In genomic region chr21:38733973-38734546, GRCh38 we compare ENCODE assay signal across 8 cellular contexts.
DNase-seq lines count a peak whose midpoint lies in the region; ATAC-seq and TF ChIP-seq lines count a peak whose summit lies in the region.

No MANE protein-coding gene starts in this region.

- H3K9me3 Mint-ChIP-seq in T-helper 1 cell treated with Interleukin-12 subunit alpha and Interleukin-12 subunit beta and Interleukin-4 antibody, amounts not matched to agents 30 μg/mL and 1 μg/mL, for 36 hours, result no peaks in the 10 kb centered on the region

- H3K36me3 ChIP-seq in tibial nerve, result no peaks in the 10 kb centered on the region

- peak overlapping the region in 3 of 4 donors; percentile 44 to 62 (median 55) for H3K27ac ChIP-seq in tibial nerve

- DNase-seq in NCI-H1105 treated with DMSO at 0.1 percent for 48 hours (lab: John Stamatoyannopoulos, UW) (peak; percentile 64), amniotic stem cell (lab: John Stamatoyannopoulos, UW) (peak; percentile 77), left cardiac atrium (peak; percentile 88), posterior vena cava (ENCODE audit: low spot score) (peak; percentile 98), tibial nerve (ENCODE audit: low spot score in 2 of 2) (peak; percentile 94 to 99)

- H3K27ac Mint-ChIP-seq in T-helper 1 cell treated with Interleukin-12 subunit alpha and Interleukin-12 subunit beta and Interleukin-4 antibody, amounts not matched to agents 30 μg/mL and 1 μg/mL, for 36 hours, result no peak overlapping the region

- TF ChIP-seq EP300 in tibial nerve (IDR thresholded peaks at IDR 0.05), result peak in 1 of 2 donors; percentile 59

- peak; percentile 90 to 92 (median 91) for TF ChIP-seq CTCF in tibial nerve (IDR thresholded peaks at IDR 0.05)

- peaks cover 0 to 10% (median 4%) of the 10 kb centered on the region in 4 donors for H3K4me1 ChIP-seq in tibial nerve

- ATAC-seq in left cardiac atrium (peak; percentile 93 to 95), GM21390 (IDR thresholded peaks at IDR 0.05; ENCODE audit: unreplicated experiment) (no peak)

- H3K27me3 Mint-ChIP-seq in T-helper 1 cell treated with Interleukin-12 subunit alpha and Interleukin-12 subunit beta and Interleukin-4 antibody, amounts not matched to agents 30 μg/mL and 1 μg/mL, for 36 hours (ENCODE audit: low read depth), result peaks cover 27% of the 10 kb centered on the region

- H3K9me3 ChIP-seq in tibial nerve, result no peaks in the 10 kb centered on the region

- no peaks in the 10 kb centered on the region for H3K27me3 ChIP-seq in tibial nerve

- H3K4me3 ChIP-seq in GM08714 (ENCODE audit: low read length) (0 out of 2 replicates have a peak overlapping the region, but pooled peaks have one; percentile 9), tibial nerve (peak overlapping the region in 3 of 4 donors; percentile 31 to 39 (median 35))

- no peaks in the 10 kb centered on the region for H3K36me3 Mint-ChIP-seq in T-helper 1 cell treated with Interleukin-12 subunit alpha and Interleukin-12 subunit beta and Interleukin-4 antibody, amounts not matched to agents 30 μg/mL and 1 μg/mL, for 36 hours (ENCODE audit: low read depth)

- TF ChIP-seq POLR2A in tibial nerve (IDR thresholded peaks at IDR 0.05), result no peak

- H3K4me3 Mint-ChIP-seq in T-helper 1 cell treated with Interleukin-12 subunit alpha and Interleukin-12 subunit beta and Interleukin-4 antibody, amounts not matched to agents 30 μg/mL and 1 μg/mL, for 36 hours, result peak overlapping the region; percentile 81

- WGBS in tibial nerve, 2 donors, result 4 to 7% methylated on average over 30 of the region's 30 CpGs

- H3K4me1 Mint-ChIP-seq in T-helper 1 cell treated with Interleukin-12 subunit alpha and Interleukin-12 subunit beta and Interleukin-4 antibody, amounts not matched to agents 30 μg/mL and 1 μg/mL, for 36 hours (ENCODE audit: low read depth), result peaks cover 5% of the 10 kb centered on the region

- intact Hi-C loops in left cardiac atrium (cut with DNase I) (loop anchor here (1.0 to 10.0 kb wide), 6 partner anchors 71 to 405 kb away; partner anchors contain the start of gene ETS2 (in 1 of the 2)), posterior vena cava (cut with DNase I) (loop anchor here (5.0 kb wide), 2 partner anchors 393 to 403 kb away; no protein-coding TSS in a partner anchor)
